In genomic region chr3:20123121-20123652, GRCh38 we compare ENCODE assay signal across 1 cellular context.
TF ChIP-seq lines count a peak whose summit lies in the region.

No MANE protein-coding gene starts in this region.

TF ChIP-seq in K562, 482 proteins besides CTCF, POLR2A, EP300 and RAD21 (continued from another document):
- TF ChIP-seq, protein P1, sequence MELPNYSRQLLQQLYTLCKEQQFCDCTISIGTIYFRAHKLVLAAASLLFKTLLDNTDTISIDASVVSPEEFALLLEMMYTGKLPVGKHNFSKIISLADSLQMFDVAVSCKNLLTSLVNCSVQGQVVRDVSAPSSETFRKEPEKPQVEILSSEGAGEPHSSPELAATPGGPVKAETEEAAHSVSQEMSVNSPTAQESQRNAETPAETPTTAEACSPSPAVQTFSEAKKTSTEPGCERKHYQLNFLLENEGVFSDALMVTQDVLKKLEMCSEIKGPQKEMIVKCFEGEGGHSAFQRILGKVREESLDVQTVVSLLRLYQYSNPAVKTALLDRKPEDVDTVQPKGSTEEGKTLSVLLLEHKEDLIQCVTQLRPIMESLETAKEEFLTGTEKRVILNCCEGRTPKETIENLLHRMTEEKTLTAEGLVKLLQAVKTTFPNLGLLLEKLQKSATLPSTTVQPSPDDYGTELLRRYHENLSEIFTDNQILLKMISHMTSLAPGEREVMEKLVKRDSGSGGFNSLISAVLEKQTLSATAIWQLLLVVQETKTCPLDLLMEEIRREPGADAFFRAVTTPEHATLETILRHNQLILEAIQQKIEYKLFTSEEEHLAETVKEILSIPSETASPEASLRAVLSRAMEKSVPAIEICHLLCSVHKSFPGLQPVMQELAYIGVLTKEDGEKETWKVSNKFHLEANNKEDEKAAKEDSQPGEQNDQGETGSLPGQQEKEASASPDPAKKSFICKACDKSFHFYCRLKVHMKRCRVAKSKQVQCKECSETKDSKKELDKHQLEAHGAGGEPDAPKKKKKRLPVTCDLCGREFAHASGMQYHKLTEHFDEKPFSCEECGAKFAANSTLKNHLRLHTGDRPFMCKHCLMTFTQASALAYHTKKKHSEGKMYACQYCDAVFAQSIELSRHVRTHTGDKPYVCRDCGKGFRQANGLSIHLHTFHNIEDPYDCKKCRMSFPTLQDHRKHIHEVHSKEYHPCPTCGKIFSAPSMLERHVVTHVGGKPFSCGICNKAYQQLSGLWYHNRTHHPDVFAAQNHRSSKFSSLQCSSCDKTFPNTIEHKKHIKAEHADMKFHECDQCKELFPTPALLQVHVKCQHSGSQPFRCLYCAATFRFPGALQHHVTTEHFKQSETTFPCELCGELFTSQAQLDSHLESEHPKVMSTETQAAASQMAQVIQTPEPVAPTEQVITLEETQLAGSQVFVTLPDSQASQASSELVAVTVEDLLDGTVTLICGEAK (IDR thresholded peaks at IDR 0.05), result peak; percentile 90
- TF ChIP-seq, protein P1 (CRISPR knock-in tag; IDR thresholded peaks at IDR 0.05), result no peak
